In genomic region chr10:100267237-100268104, GRCh38 we compare ENCODE assay signal across 1 cellular context.
TF ChIP-seq lines count a peak whose summit lies in the region.

Gene CWF19L1 (minus strand): TSS chr10:100267638. CDS start chr10:100267593, 45 bp downstream.

TF ChIP-seq in HepG2, 621 proteins besides CTCF, POLR2A, EP300 and RAD21 (continued from another document and continues in another):
- TF ChIP-seq ZNF121 (CRISPR knock-in tag; IDR thresholded peaks at IDR 0.05) (0 out of 2 replicates have a peak, but pooled peaks have one; percentile 7), SMAD3 (CRISPR knock-in tag; IDR thresholded peaks at IDR 0.05) (peak; percentile 87; the same call in 1 of the 2 replicates), E2F5 (CRISPR knock-in tag; conservative IDR thresholded peaks at IDR 0.05) (peak; percentile 85), HOMEZ (CRISPR knock-in tag; IDR thresholded peaks at IDR 0.05; ENCODE audit: low read depth) (peak; percentile 65; the same call in 1 of the 2 replicates), PCBP1 (IDR thresholded peaks at IDR 0.05; ENCODE audit: borderline replicate concordance, low read depth, low read length) (0 out of 2 replicates have a peak, but pooled peaks have one; percentile 58), TBX2 (CRISPR knock-in tag; IDR thresholded peaks at IDR 0.05; ENCODE audit: borderline replicate concordance) (0 out of 2 replicates have a peak, but pooled peaks have one; percentile 28), ERF (CRISPR knock-in tag; IDR thresholded peaks at IDR 0.05) (0 out of 2 replicates have a peak, but pooled peaks have one; percentile 53), PRDM4 (CRISPR knock-in tag; IDR thresholded peaks at IDR 0.05; ENCODE audit: borderline replicate concordance) (no peak), ZNF558 (CRISPR knock-in tag; IDR thresholded peaks at IDR 0.05; ENCODE audit: borderline replicate concordance) (no peak), ZSCAN12 (CRISPR knock-in tag; IDR thresholded peaks at IDR 0.05) (no peak), MYNN (CRISPR knock-in tag; IDR thresholded peaks at IDR 0.05; ENCODE audit: low read depth) (no peak), TBP (CRISPR knock-in tag; IDR thresholded peaks at IDR 0.05) (no peak), POLR2AphosphoS5 (IDR thresholded peaks at IDR 0.05; ENCODE audit: low read depth, low read length) (peak; percentile 88), CBFB (CRISPR knock-in tag; IDR thresholded peaks at IDR 0.05) (no peak), ZNF292 (CRISPR knock-in tag; IDR thresholded peaks at IDR 0.05; ENCODE audit: borderline replicate concordance, low read depth) (no peak), SNAI1 (CRISPR knock-in tag; IDR thresholded peaks at IDR 0.05; ENCODE audit: borderline replicate concordance) (no peak; the same call in 1 of the 2 replicates), ZNF44 (CRISPR knock-in tag; IDR thresholded peaks at IDR 0.05) (peak; percentile 91; the same call in 1 of the 2 replicates), ZSCAN31 (CRISPR knock-in tag; IDR thresholded peaks at IDR 0.05; ENCODE audit: low read depth) (no peak), IRF9 (CRISPR knock-in tag; IDR thresholded peaks at IDR 0.05; ENCODE audit: borderline replicate concordance) (peak; percentile 79; the same call in 1 of the 2 replicates), KDM1A (CRISPR knock-in tag; IDR thresholded peaks at IDR 0.05) (no peak), ZNF124 (CRISPR knock-in tag; IDR thresholded peaks at IDR 0.05) (0 out of 2 replicates have a peak, but pooled peaks have one; percentile 68), HNF1A (IDR thresholded peaks at IDR 0.05; ENCODE audit: low read depth) (0 out of 2 replicates have a peak, but pooled peaks have one; percentile 10), HNF1A (CRISPR knock-in tag; IDR thresholded peaks at IDR 0.05; ENCODE audit: borderline replicate concordance) (peak; percentile 46; the same call in 1 of the 2 replicates), ZBTB40 (IDR thresholded peaks at IDR 0.05) (no peak), ZBTB40 (CRISPR knock-in tag; IDR thresholded peaks at IDR 0.05) (peak; percentile 24; the same call in 1 of the 2 replicates), KDM5B (CRISPR knock-in tag; IDR thresholded peaks at IDR 0.05; ENCODE audit: borderline replicate concordance) (peak; percentile 40; the same call in 1 of the 2 replicates), ZNF180 (CRISPR knock-in tag; IDR thresholded peaks at IDR 0.05; ENCODE audit: borderline replicate concordance, low read depth) (no peak), HOXD1 (CRISPR knock-in tag; IDR thresholded peaks at IDR 0.05) (no peak), ZNF274 (CRISPR knock-in tag; IDR thresholded peaks at IDR 0.05) (no peak), ZNF513 (CRISPR knock-in tag; conservative IDR thresholded peaks at IDR 0.05) (no peak), ZIK1 (CRISPR knock-in tag; IDR thresholded peaks at IDR 0.05; ENCODE audit: borderline replicate concordance, low read depth) (no peak), ZNF569 (CRISPR knock-in tag; IDR thresholded peaks at IDR 0.05; ENCODE audit: borderline replicate concordance) (no peak), ZNF496 (CRISPR knock-in tag; IDR thresholded peaks at IDR 0.05; ENCODE audit: insufficient replicate concordance) (no peak), ZNF616 (CRISPR knock-in tag; IDR thresholded peaks at IDR 0.05; ENCODE audit: low read depth) (no peak), ZFP62 (CRISPR knock-in tag; IDR thresholded peaks at IDR 0.05) (no peak), HNF4A (CRISPR knock-in tag; IDR thresholded peaks at IDR 0.05) (no peak), THAP11 (CRISPR knock-in tag; IDR thresholded peaks at IDR 0.05) (peak; percentile 94), MEIS2 (CRISPR knock-in tag; IDR thresholded peaks at IDR 0.05) (0 out of 2 replicates have a peak, but pooled peaks have one; percentile 39), CREM (IDR thresholded peaks at IDR 0.05) (peak; percentile 97), CREM (CRISPR knock-in tag; IDR thresholded peaks at IDR 0.05) (peak; percentile 73), ZNF441 (CRISPR knock-in tag; IDR thresholded peaks at IDR 0.05; ENCODE audit: borderline replicate concordance) (peak; percentile 78; the same call in 1 of the 2 replicates), ZMYM2 (CRISPR knock-in tag; IDR thresholded peaks at IDR 0.05) (no peak), MZF1 (CRISPR knock-in tag; IDR thresholded peaks at IDR 0.05; ENCODE audit: borderline replicate concordance) (0 out of 2 replicates have a peak, but pooled peaks have one; percentile 57)
